In the genomic region with DNA sequence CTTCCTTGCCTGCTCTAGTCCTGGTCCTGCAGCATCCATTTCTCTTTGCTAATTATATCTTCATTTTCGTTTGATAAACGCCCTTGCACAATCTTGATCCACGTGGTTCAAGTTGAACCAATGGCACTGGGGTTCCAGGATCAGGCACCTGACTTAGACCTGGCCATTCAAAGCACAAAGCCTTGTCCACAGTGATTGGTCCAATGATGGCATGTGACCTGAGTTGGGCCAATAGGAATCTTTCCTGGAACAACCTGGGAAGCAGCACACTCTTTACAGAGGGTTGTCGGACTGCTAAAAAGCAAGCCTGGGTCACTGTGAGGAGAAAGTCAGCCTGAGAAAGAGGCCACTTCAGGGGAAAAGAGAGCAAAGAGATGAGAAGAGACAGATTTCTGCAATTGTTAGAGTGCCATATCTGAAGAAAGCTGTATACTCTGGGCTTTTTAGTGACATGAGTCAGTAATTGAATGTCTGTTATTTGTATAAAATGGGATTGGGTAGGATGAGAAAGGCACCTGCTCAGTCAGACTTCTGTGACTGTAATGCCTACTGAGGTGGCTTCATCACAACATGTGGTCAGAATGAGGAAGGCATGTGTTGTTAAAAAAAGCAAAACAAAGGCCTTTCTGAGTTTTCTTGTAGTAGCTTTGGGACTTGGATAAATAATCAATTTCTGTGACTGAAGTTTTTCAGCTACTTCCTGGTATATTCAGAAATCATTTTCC, we compare ENCODE assay signal across 24 cellular contexts. TPM values are rescaled to one million over a fixed set of nuclear protein-coding genes. Genes with fewer than 3 reads are reported as not detected.
DNase-seq lines count a peak whose midpoint lies in the region; ATAC-seq and TF ChIP-seq lines count a peak whose summit lies in the region.
"Had no signal": no experiment of that assay in that cellular context is flagged by ENCODE, and none has a peak within 500 bp of the region (broad histone marks: within the 10 kb centered on the region; RNA-seq: fewer than 3 reads in every experiment).

No MANE protein-coding gene starts in this region.

- DNase-seq in Calu3 (no peak), NAMALWA (ENCODE audit: low spot score) (peak; percentile 48), fibroblast of mammary gland (ENCODE audit: low read depth) (peak; percentile 51), DMS153 treated with DMSO at 0.1 percent for 48 hours (lab: John Stamatoyannopoulos, UW; ENCODE audit: unreplicated experiment) (no peak), osteoblast (ENCODE audit: insufficient read length, low spot score, missing footprints) (no peak)
- DNase-seq: activated CD4-positive, alpha-beta T cell treated with anti-CD3 and anti-CD28 coated beads for 36 hours; activated naive CD4-positive, alpha-beta T cell treated with anti-CD3 and anti-CD28 coated beads, Interleukin-2, amount 10 ng/mL, durations not matched to agents 7 days and 5 days; activated T-cell treated with anti-CD3 and anti-CD28 coated beads, Interleukin-2, amount 50 U/mL, for 72 hours; CD8-positive, alpha-beta memory T cell; DMS79; effector memory CD8-positive, alpha-beta T cell; glutamatergic neuron; Kasumi-1; left lung; NCI-H1105 treated with DMSO at 0.1 percent for 48 hours; NCI-H2081 treated with DMSO at 0.1 percent for 48 hours; occipital lobe; SW 1271; trophoblast cell had no signal

- no peak overlapping the region for H3K4me3 Mint-ChIP-seq in Calu3 (ENCODE audit: low read depth, unreplicated experiment)
- H3K4me3 Mint-ChIP-seq: activated CD4-positive, alpha-beta T cell treated with anti-CD3 and anti-CD28 coated beads for 36 hours; activated naive CD4-positive, alpha-beta T cell treated with anti-CD3 and anti-CD28 coated beads, Interleukin-2, amount 10 ng/mL, durations not matched to agents 7 days and 5 days; activated T-cell treated with anti-CD3 and anti-CD28 coated beads, Interleukin-2, amount 50 U/mL, for 72 hours; CD8-positive, alpha-beta memory T cell; effector memory CD8-positive, alpha-beta T cell had no signal

- H3K27ac ChIP-seq in skin epidermis: peak overlapping the region in 19 of 21 experiments; percentile 5 to 85 (median 55)
- H3K27ac ChIP-seq in osteoblast (ENCODE audit: low read depth, low read length): no peak overlapping the region

- intact Hi-C loops in Calu3 (cut with micrococcal nuclease; ENCODE audit: unreplicated experiment): no loop called here

- no peaks in the 10 kb centered on the region for H3K9me3 ChIP-seq in osteoblast (ENCODE audit: low read depth, low read length)
- H3K9me3 ChIP-seq: ascending aorta, left lung, right lobe of liver had no signal

- H3K27me3 Mint-ChIP-seq in Calu3 (ENCODE audit: unreplicated experiment): no peaks in the 10 kb centered on the region

- H3K36me3 Mint-ChIP-seq in Calu3 (ENCODE audit: insufficient read depth, unreplicated experiment): peaks cover 8% of the 10 kb centered on the region
- H3K36me3 Mint-ChIP-seq: activated naive CD4-positive, alpha-beta T cell treated with anti-CD3 and anti-CD28 coated beads, Interleukin-2, amount 10 ng/mL, durations not matched to agents 7 days and 5 days; CD8-positive, alpha-beta memory T cell had no signal

- H3K79me2 ChIP-seq in osteoblast (ENCODE audit: insufficient read depth, low read length): no peaks in the 10 kb centered on the region

- BruUV-seq in Calu3 (replicated peaks; lab: Mats Ljungman, UMichigan): no TSS peak

- no peaks in the 10 kb centered on the region for H4K20me1 ChIP-seq in osteoblast (ENCODE audit: insufficient read depth, low read length)

- H3K36me3 ChIP-seq in osteoblast (ENCODE audit: insufficient read depth, low read length): no peaks in the 10 kb centered on the region
- H3K36me3 ChIP-seq: ascending aorta, left lung, right lobe of liver had no signal

- H3K4me3 ChIP-seq in fibroblast of mammary gland (ENCODE audit: control insufficient read depth, low read depth, low read length): no peak overlapping the region
- H3K4me3 ChIP-seq in skin epidermis: no peak overlapping the region
- no peak overlapping the region for H3K4me3 ChIP-seq in osteoblast (ENCODE audit: insufficient read depth, low read length)
- H3K4me3 ChIP-seq: ascending aorta, left lung, right lobe of liver had no signal

- H2AFZ ChIP-seq in osteoblast (ENCODE audit: low read length): no peak overlapping the region

- CTCF ChIA-PET in Calu3 (lab: Charles Lee): interaction anchor here (0.6 to 0.8 kb wide), 3 partner anchors 35 to 1902 kb away, joined by 3 read pairs; no protein-coding TSS in a partner anchor

- no peak for TF ChIP-seq CTCF in Calu3 (IDR thresholded peaks at IDR 0.05; ENCODE audit: unreplicated experiment)
- TF ChIP-seq CTCF in fibroblast of mammary gland (conservative IDR thresholded peaks at IDR 0.05; ENCODE audit: control insufficient read depth, insufficient read depth, low read depth, low read length): no peak
- no peak for TF ChIP-seq CTCF in osteoblast (IDR thresholded peaks at IDR 0.05; ENCODE audit: extremely low read depth, low read depth, low read length)

- H3K9me3 Mint-ChIP-seq in Calu3 (ENCODE audit: low read depth, unreplicated experiment): peaks cover 3% of the 10 kb centered on the region
- H3K9me3 Mint-ChIP-seq: activated naive CD4-positive, alpha-beta T cell treated with anti-CD3 and anti-CD28 coated beads, Interleukin-2, amount 10 ng/mL, durations not matched to agents 7 days and 5 days; activated T-cell treated with anti-CD3 and anti-CD28 coated beads, Interleukin-2, amount 50 U/mL, for 72 hours; CD8-positive, alpha-beta memory T cell; effector memory CD8-positive, alpha-beta T cell had no signal

- peaks cover 5% of the 10 kb centered on the region for H3K4me1 ChIP-seq in osteoblast (ENCODE audit: insufficient read depth, low read length)
- H3K4me1 ChIP-seq: ascending aorta had no signal

- H3K27ac Mint-ChIP-seq in Calu3 (ENCODE audit: unreplicated experiment): peak overlapping the region; percentile 74
- H3K27ac Mint-ChIP-seq: activated CD4-positive, alpha-beta T cell treated with anti-CD3 and anti-CD28 coated beads for 36 hours; activated naive CD4-positive, alpha-beta T cell treated with anti-CD3 and anti-CD28 coated beads, Interleukin-2, amount 10 ng/mL, durations not matched to agents 7 days and 5 days; activated T-cell treated with anti-CD3 and anti-CD28 coated beads, Interleukin-2, amount 50 U/mL, for 72 hours; CD8-positive, alpha-beta memory T cell; effector memory CD8-positive, alpha-beta T cell had no signal

- no peak for ATAC-seq in HG03442 (IDR thresholded peaks at IDR 0.05; ENCODE audit: unreplicated experiment)
- ATAC-seq: activated CD4-positive, alpha-beta T cell treated with anti-CD3 and anti-CD28 coated beads for 36 hours; activated T-cell treated with anti-CD3 and anti-CD28 coated beads, Interleukin-2, amount 50 U/mL, for 72 hours; effector memory CD8-positive, alpha-beta T cell had no signal

- peaks cover 21% of the 10 kb centered on the region for H3K4me1 Mint-ChIP-seq in Calu3 (ENCODE audit: low read depth, unreplicated experiment)

- H3K27me3 ChIP-seq in osteoblast (ENCODE audit: insufficient read depth, low read length): peaks cover 10% of the 10 kb centered on the region
- H3K27me3 ChIP-seq: ascending aorta, right lobe of liver had no signal

- H3K4me2 ChIP-seq in osteoblast (ENCODE audit: insufficient read depth, low read length): no peak overlapping the region

RNA-seq across cellular contexts. Expression of gene STEAP4, which starts 4.4 kb away (rescaled TPM):
- total RNA-seq in Calu3 (2022) (7.4 and 11.3 TPM in 2 replicates), osteoblast (5.0 and 5.4 TPM in 2 replicates)
- total RNA-seq: activated CD4-positive, alpha-beta T cell treated with anti-CD3 and anti-CD28 coated beads for 36 hours; activated T-cell treated with anti-CD3 and anti-CD28 coated beads, Interleukin-2, amount 50 U/mL, for 72 hours; CD8-positive, alpha-beta memory T cell; HT1080 had no signal

Comparison
In these comparisons a context has a peak if more than half of its experiments do, and no peak if none do; other contexts are left out.
1. DNase-seq: peak in NAMALWA (single experiment) and fibroblast of mammary gland (single experiment); none in Calu3 (single experiment), DMS153 treated with DMSO at 0.1 percent for 48 hours (single experiment) and osteoblast (single experiment).